ENCODE assay signal across 9 cellular contexts in genomic region chr10:104120061-104120460, GRCh38. TPM values are rescaled to one million over a fixed set of nuclear protein-coding genes. Genes with fewer than 3 reads are reported as not detected.
A peak's percentile ranks its signal among the peaks of the same experiment; 100 is the strongest.
DNase-seq lines count a peak whose midpoint lies in the region; ATAC-seq and TF ChIP-seq lines count a peak whose summit lies in the region.
"Had no signal": no experiment of that assay in that cellular context is flagged by ENCODE, and none has a peak within 500 bp of the region (broad histone marks: within the 10 kb centered on the region; RNA-seq: fewer than 3 reads in every experiment).

No MANE protein-coding gene starts in this region.

- H3K4me1 Mint-ChIP-seq in WTC11, result peaks cover 29% of the 10 kb centered on the region
- peaks cover 15 to 29% of the 10 kb centered on the region in 2 donors for H3K4me1 Mint-ChIP-seq in immature natural killer cell

- POLR2A ChIA-PET in SK-N-SH (lab: Yijun Ruan, JAX), result no interaction called here
- POLR2A ChIA-PET in WTC11 (lab: Charles Lee), result no interaction called here

- no peaks in the 10 kb centered on the region for H3K27me3 ChIP-seq in SK-N-SH (ENCODE audit: insufficient read depth)
- no peaks in the 10 kb centered on the region for H3K27me3 ChIP-seq in spleen (replicated peaks in 1 of 7)

- 0 out of 2 replicates have a peak overlapping the region, but pooled peaks have one; percentile 95 for H3K4me2 ChIP-seq in SK-N-SH

- TF ChIP-seq POLR2A in spleen (IDR thresholded peaks at IDR 0.05), result no peak

- peak overlapping the region; percentile 100 for H3K27ac Mint-ChIP-seq in WTC11
- peak overlapping the region; percentile 98 to 99 (median 98) for H3K27ac Mint-ChIP-seq in immature natural killer cell

- TF ChIP-seq EP300 in SK-N-SH (IDR thresholded peaks at IDR 0.05; ENCODE audit: borderline replicate concordance in 1 of 2, low read depth in 1 of 2, low read length in 1 of 2), result no peak

- H3K4me1 ChIP-seq in SK-N-SH (ENCODE audit: control insufficient read depth in 1 of 2, insufficient read depth in 2 of 2, low read depth in 1 of 2, low read length in 1 of 2) (peaks cover 0 to 11% of the 10 kb centered on the region in 2 experiments; a peak in 3 of 4 replicates), spleen (peaks cover 6 to 31% (median 20%) of the 10 kb centered on the region in 6 donors)

- H2AFZ ChIP-seq in SK-N-SH (ENCODE audit: low read depth), result peak overlapping the region; percentile 93

- H3K9me3 ChIP-seq in SK-N-SH, result no peaks in the 10 kb centered on the region
- H3K9me3 ChIP-seq in spleen, result no peaks in the 10 kb centered on the region

- H3K4me3 ChIP-seq in SK-N-SH (ENCODE audit: low read depth in 2 of 2, low read length in 1 of 2) (no peak overlapping the region), spleen (no peak overlapping the region)

- H4K20me1 ChIP-seq in SK-N-SH (ENCODE audit: insufficient read depth), result no peaks in the 10 kb centered on the region

- CTCF ChIA-PET in SK-N-SH (lab: Yijun Ruan, JAX), result interaction anchor here (0.6 to 5.2 kb wide), 4 partner anchors 12 to 232 kb away, joined by 3 to 44 read pairs (median 10); no protein-coding TSS in a partner anchor
- CTCF ChIA-PET in WTC11 (lab: Charles Lee), result interaction anchor here (1.5 to 2.7 kb wide), 2 partner anchors 61 to 172 kb away, joined by 4 to 35 read pairs; no protein-coding TSS in a partner anchor

- TF ChIP-seq RAD21 in SK-N-SH (IDR thresholded peaks at IDR 0.05; ENCODE audit: low read length), result no peak

- H3K27ac ChIP-seq in SK-N-SH (ENCODE audit: low read depth in 2 of 2, low read length in 1 of 2), result peak overlapping the region in 1 of 2 experiments; percentile 100; a peak in 3 of 4 replicates
- peak overlapping the region; percentile 96 to 100 (median 98) for H3K27ac ChIP-seq in spleen

- intact Hi-C loops in spleen (cut with DNase I; ENCODE audit: low total_unique reads), result loop anchor here (10.0 kb wide), 2 partner anchors 155 to 205 kb away; partner anchors contain the start of genes SLK and STN1

- H3F3A ChIP-seq in SK-N-SH (replicated peaks; ENCODE audit: insufficient read depth), result peaks cover 12% of the 10 kb centered on the region

- no peaks in the 10 kb centered on the region for H3K9me2 ChIP-seq in SK-N-SH

- DNase-seq in SK-N-SH, result no peak
- DNase-seq in WTC11 (ENCODE audit: low spot score), result no peak
- no peak for DNase-seq in immature natural killer cell
- no peak for DNase-seq in spleen
- no peak for DNase-seq in NCI-H2029 (lab: John Stamatoyannopoulos, UW)
- DNase-seq in NCI-H2171 treated with DMSO at 0.1 percent for 48 hours (lab: John Stamatoyannopoulos, UW), result no peak
- DNase-seq: T-helper 9 cell had no signal

- H3K36me3 Mint-ChIP-seq in WTC11 (no peaks in the 10 kb centered on the region; the same call in 1 of the 2 replicates), immature natural killer cell (peaks cover 0 to 2% (median 0%) of the 10 kb centered on the region in 3 donors)

- 78% methylated on average over 3 of the region's 3 CpGs for WGBS in SK-N-SH (ENCODE audit: low lambda C conversion rate)
- WGBS in spleen, 5 donors, result 82 to 96% (median 93%) methylated on average over 3 of the region's 3 CpGs

- peak overlapping the region; percentile 100; the same call in 1 of the 2 replicates for H3K9ac ChIP-seq in SK-N-SH

- H3K36me3 ChIP-seq in SK-N-SH (replicated peaks in 1 of 2; ENCODE audit: control insufficient read depth in 1 of 2, insufficient read depth in 2 of 2, low read length in 1 of 2) (peaks cover 0 to 6% of the 10 kb centered on the region in 2 experiments), spleen (peaks cover 0 to 6% (median 2%) of the 10 kb centered on the region in 6 donors)

- H3K9me3 Mint-ChIP-seq in WTC11 (no peaks in the 10 kb centered on the region), immature natural killer cell (no peaks in the 10 kb centered on the region)

- H3K4me3 Mint-ChIP-seq in WTC11 (peak overlapping the region; percentile 92), immature natural killer cell (peak overlapping the region in 4 of 5 donors; percentile 94 to 99 (median 96))

- ATAC-seq in SK-N-SH treated with all-trans-retinoic acid at 6 μM for 48 hours (no peak), WTC11 (no peak), GM21576 (IDR thresholded peaks at IDR 0.05; ENCODE audit: unreplicated experiment) (no peak)

- H3K79me2 ChIP-seq in SK-N-SH (ENCODE audit: insufficient read depth), result no peaks in the 10 kb centered on the region

- H3K27me3 Mint-ChIP-seq in WTC11 (ENCODE audit: low read depth), result no peaks in the 10 kb centered on the region
- peaks cover 16 to 23% (median 21%) of the 10 kb centered on the region in 3 donors for H3K27me3 Mint-ChIP-seq in immature natural killer cell (ENCODE audit: low read depth in 3 of 3)

- TF ChIP-seq CTCF in SK-N-SH (IDR thresholded peaks at IDR 0.05) (no peak), WTC11 (IDR thresholded peaks at IDR 0.05) (no peak), spleen (IDR thresholded peaks at IDR 0.05 in 8 of 11, conservative IDR thresholded peaks at IDR 0.05 in 3 of 11) (no peak)

TF ChIP-seq in SK-N-SH, 30 proteins besides CTCF, POLR2A, EP300 and RAD21 (continues in another document):
- TF ChIP-seq IRF3 (IDR thresholded peaks at IDR 0.05; ENCODE audit: low read depth, low read length) (no peak), USF1 (IDR thresholded peaks at IDR 0.05; ENCODE audit: borderline replicate concordance, low read depth) (no peak)

TF ChIP-seq in SK-N-SH treated with all-trans-retinoic acid at 6 μM for 48 hours, 23 proteins besides CTCF, POLR2A, EP300 and RAD21:
- TF ChIP-seq ZFP30 (CRISPR knock-in tag; IDR thresholded peaks at IDR 0.05), result no peak
- TF ChIP-seq, protein P1, sequence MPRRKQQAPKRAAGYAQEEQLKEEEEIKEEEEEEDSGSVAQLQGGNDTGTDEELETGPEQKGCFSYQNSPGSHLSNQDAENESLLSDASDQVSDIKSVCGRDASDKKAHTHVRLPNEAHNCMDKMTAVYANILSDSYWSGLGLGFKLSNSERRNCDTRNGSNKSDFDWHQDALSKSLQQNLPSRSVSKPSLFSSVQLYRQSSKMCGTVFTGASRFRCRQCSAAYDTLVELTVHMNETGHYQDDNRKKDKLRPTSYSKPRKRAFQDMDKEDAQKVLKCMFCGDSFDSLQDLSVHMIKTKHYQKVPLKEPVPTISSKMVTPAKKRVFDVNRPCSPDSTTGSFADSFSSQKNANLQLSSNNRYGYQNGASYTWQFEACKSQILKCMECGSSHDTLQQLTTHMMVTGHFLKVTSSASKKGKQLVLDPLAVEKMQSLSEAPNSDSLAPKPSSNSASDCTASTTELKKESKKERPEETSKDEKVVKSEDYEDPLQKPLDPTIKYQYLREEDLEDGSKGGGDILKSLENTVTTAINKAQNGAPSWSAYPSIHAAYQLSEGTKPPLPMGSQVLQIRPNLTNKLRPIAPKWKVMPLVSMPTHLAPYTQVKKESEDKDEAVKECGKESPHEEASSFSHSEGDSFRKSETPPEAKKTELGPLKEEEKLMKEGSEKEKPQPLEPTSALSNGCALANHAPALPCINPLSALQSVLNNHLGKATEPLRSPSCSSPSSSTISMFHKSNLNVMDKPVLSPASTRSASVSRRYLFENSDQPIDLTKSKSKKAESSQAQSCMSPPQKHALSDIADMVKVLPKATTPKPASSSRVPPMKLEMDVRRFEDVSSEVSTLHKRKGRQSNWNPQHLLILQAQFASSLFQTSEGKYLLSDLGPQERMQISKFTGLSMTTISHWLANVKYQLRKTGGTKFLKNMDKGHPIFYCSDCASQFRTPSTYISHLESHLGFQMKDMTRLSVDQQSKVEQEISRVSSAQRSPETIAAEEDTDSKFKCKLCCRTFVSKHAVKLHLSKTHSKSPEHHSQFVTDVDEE (CRISPR knock-in tag; IDR thresholded peaks at IDR 0.05), result no peak
- TF ChIP-seq SNAI2 (CRISPR knock-in tag; IDR thresholded peaks at IDR 0.05), result no peak
- TF ChIP-seq ESRRG (CRISPR knock-in tag; IDR thresholded peaks at IDR 0.05), result no peak

RNA-seq across cellular contexts. Expression of gene SFR1, which starts 1.9 kb away (rescaled TPM):
- polyA plus RNA-seq in SK-N-SH (2012; rRNA removed) (1.5 and 1.8 TPM in 2 replicates), immature natural killer cell (10 to 100 TPM; 15.7 to 19.0 (median 16.7) TPM), spleen (1 to 10 TPM; 7.8 to 9.9 (median 9.8) TPM)
- polyA plus RNA-seq in SK-N-SH (2012; cell fraction: cytosol; rRNA removed), result 2.4 and 2.9 TPM in 2 replicates
- polyA plus RNA-seq in SK-N-SH (2012; cell fraction: nucleus; rRNA removed), result 0.79 and 1.3 TPM in 2 replicates
- total RNA-seq in WTC11 (2021) (9.2 to 11.6 TPM (median 9.9 TPM) in 3 replicates), spleen (10 to 100 TPM in 2 of 7 donors, 1 to 10 TPM in 5; 7.5 to 13.2 (median 9.1) TPM)

RNA-seq across cellular contexts. Expression of gene COL17A1, which starts 34.4 kb away (rescaled TPM):
- polyA plus RNA-seq in SK-N-SH (2012; rRNA removed) (0.06 and 0.12 TPM in 2 replicates), immature natural killer cell (not detected), spleen (1 to 10 TPM in 2 of 3 donors, under 1 TPM in 1; 0.50 to 2.0 (median 1.3) TPM)
- polyA plus RNA-seq in SK-N-SH (2012; cell fraction: cytosol; rRNA removed), result 0.05 and 0.08 TPM in 2 replicates
- 0.21 and 0.29 TPM in 2 replicates for polyA plus RNA-seq in SK-N-SH (2012; cell fraction: nucleus; rRNA removed)
- total RNA-seq in WTC11 (2021) (0.60 to 1.5 TPM (median 1.1 TPM) in 3 replicates), spleen (1 to 10 TPM in 6 of 7 donors, under 1 TPM in 1; 0.52 to 5.9 (median 1.8) TPM)
